15 cellular contexts compared by ENCODE assay signal in genomic region chr20:23269954-23270353, GRCh38.
DNase-seq lines count a peak whose midpoint lies in the region; ATAC-seq and TF ChIP-seq lines count a peak whose summit lies in the region.
"Had no signal": no experiment of that assay in that cellular context is flagged by ENCODE, and none has a peak within 500 bp of the region (broad histone marks: within the 10 kb centered on the region; RNA-seq: fewer than 3 reads in every experiment).

No MANE protein-coding gene starts in this region.

- H3K27me3 ChIP-seq in H9 (ENCODE audit: insufficient read depth, low read length) (no peaks in the 10 kb centered on the region), lower lobe of right lung (ENCODE audit: low read depth) (no peaks in the 10 kb centered on the region), stomach smooth muscle (ENCODE audit: control insufficient read depth in 1 of 2, insufficient read depth in 2 of 2, low read length in 2 of 2) (no peaks in the 10 kb centered on the region)
- H3K27me3 ChIP-seq: colonic mucosa had no signal

- H3K4me1 ChIP-seq in H9 (ENCODE audit: insufficient read depth, low read length), result no peaks in the 10 kb centered on the region
- peaks cover 13% of the 10 kb centered on the region for H3K4me1 ChIP-seq in lower lobe of right lung
- H3K4me1 ChIP-seq in stomach smooth muscle (ENCODE audit: control insufficient read depth, insufficient read depth, low read length), result no peaks in the 10 kb centered on the region
- H3K4me1 ChIP-seq: colonic mucosa had no signal

- no peak overlapping the region for H4K8ac ChIP-seq in H9 (replicated peaks; ENCODE audit: insufficient read length, low read depth, low read length)

- H3K4me2 ChIP-seq in H9 (ENCODE audit: insufficient read depth, insufficient read length, low read length), result no peak overlapping the region

- H3K4me3 ChIP-seq in coronary artery (no peak overlapping the region), lower lobe of right lung (no peak overlapping the region), stomach smooth muscle (ENCODE audit: low read length in 2 of 2) (no peak overlapping the region)
- H3K4me3 ChIP-seq: colonic mucosa had no signal

- H3K56ac ChIP-seq in H9 (ENCODE audit: insufficient read length, low read depth, low read length), result no peak overlapping the region

- no peak overlapping the region for H3K18ac ChIP-seq in H9 (ENCODE audit: insufficient read length, low read depth, low read length)

- H2BK15ac ChIP-seq in H9 (ENCODE audit: low read depth, low read length), result no peak overlapping the region

- WGBS in H9 (ENCODE audit: extremely low coverage, insufficient read length, low lambda C conversion rate), result no CpG with 5 or more reads among the region's 5 CpGs

- H4K91ac ChIP-seq in H9 (ENCODE audit: insufficient read length, low read depth, low read length), result no peak overlapping the region

- no peaks in the 10 kb centered on the region for H3K23me2 ChIP-seq in H9 (ENCODE audit: insufficient read length, low read depth, low read length, poor library complexity, severe bottlenecking)

- H3K36me3 ChIP-seq in lower lobe of right lung, result no peaks in the 10 kb centered on the region
- no peaks in the 10 kb centered on the region for H3K36me3 ChIP-seq in stomach smooth muscle (ENCODE audit: control insufficient read depth in 2 of 2, insufficient read depth in 2 of 2, low read length in 2 of 2)
- H3K36me3 ChIP-seq: colonic mucosa had no signal

- H3K27ac Mint-ChIP-seq in H9, result peak overlapping the region in 2 of 3 experiments; percentile 24 to 46; a peak in 1 of 7 replicates
- H3K27ac Mint-ChIP-seq: activated CD4-positive, alpha-beta T cell treated with anti-CD3 and anti-CD28 coated beads for 36 hours; activated naive CD8-positive, alpha-beta T cell treated with anti-CD3 and anti-CD28 coated beads, Interleukin-2, amount 10 ng/mL, durations not matched to agents 7 days and 5 days; stimulated activated naive CD8-positive, alpha-beta T cell treated with anti-CD3 and anti-CD28 coated beads, Interleukin-15, Interleukin-2, amounts not matched to agents 100 ng/mL and 50 ng/mL, for 24 hours had no signal

- no peak overlapping the region for H3K14ac ChIP-seq in H9 (ENCODE audit: insufficient read depth, low read length)

- H3K4me3 Mint-ChIP-seq in H9, result no peak overlapping the region
- H3K4me3 Mint-ChIP-seq: activated CD4-positive, alpha-beta T cell treated with anti-CD3 and anti-CD28 coated beads for 36 hours; activated naive CD8-positive, alpha-beta T cell treated with anti-CD3 and anti-CD28 coated beads, Interleukin-2, amount 10 ng/mL, durations not matched to agents 7 days and 5 days; stimulated activated naive CD8-positive, alpha-beta T cell treated with anti-CD3 and anti-CD28 coated beads, Interleukin-15, Interleukin-2, amounts not matched to agents 100 ng/mL and 50 ng/mL, for 24 hours had no signal

- H3K9me3 ChIP-seq in H9 (ENCODE audit: control insufficient read depth, low read depth, low read length), result peaks cover 8% of the 10 kb centered on the region
- peaks cover 9% of the 10 kb centered on the region for H3K9me3 ChIP-seq in lower lobe of right lung
- H3K9me3 ChIP-seq in stomach smooth muscle (ENCODE audit: control insufficient read depth in 2 of 2, low read length in 2 of 2), result no peaks in the 10 kb centered on the region
- H3K9me3 ChIP-seq: colonic mucosa had no signal

- H4K20me1 ChIP-seq in H9 (ENCODE audit: control insufficient read depth, insufficient read depth, insufficient read length), result no peaks in the 10 kb centered on the region

- H3K9ac ChIP-seq in H9 (ENCODE audit: extremely low read depth, insufficient read length, low read length), result no peak overlapping the region
- H3K9ac ChIP-seq in stomach smooth muscle (ENCODE audit: low read length in 2 of 2), result no peak overlapping the region

- no peak overlapping the region for H3T11ph ChIP-seq in H9 (ENCODE audit: low read length)

- TF ChIP-seq CTCF in H9 (conservative IDR thresholded peaks at IDR 0.05), result no peak
- no peak for TF ChIP-seq CTCF in coronary artery (IDR thresholded peaks at IDR 0.05)
- TF ChIP-seq CTCF in lower lobe of right lung (IDR thresholded peaks at IDR 0.05), result no peak

- H3K4me1 Mint-ChIP-seq in H9, result peaks cover 8 to 12% of the 10 kb centered on the region in 2 experiments; a peak in 3 of 4 replicates
- H3K4me1 Mint-ChIP-seq: activated CD4-positive, alpha-beta T cell treated with anti-CD3 and anti-CD28 coated beads for 36 hours; activated naive CD8-positive, alpha-beta T cell treated with anti-CD3 and anti-CD28 coated beads, Interleukin-2, amount 10 ng/mL, durations not matched to agents 7 days and 5 days had no signal

- H3K4ac ChIP-seq in H9 (ENCODE audit: low read depth, low read length), result no peak overlapping the region

- no peak overlapping the region for H2BK5ac ChIP-seq in H9 (ENCODE audit: insufficient read length, low read length)

- no peak overlapping the region for H4K5ac ChIP-seq in H9 (ENCODE audit: insufficient read length, low read depth, low read length)

- DNase-seq in H9, result no peak
- peak; percentile 35 for DNase-seq in coronary artery (ENCODE audit: low spot score)
- DNase-seq in lower lobe of right lung, result no peak
- no peak for DNase-seq in HCEC 1CT
- DNase-seq: activated CD4-positive, alpha-beta T cell treated with anti-CD3 and anti-CD28 coated beads for 36 hours; activated naive CD8-positive, alpha-beta T cell treated with anti-CD3 and anti-CD28 coated beads, Interleukin-2, amount 10 ng/mL, durations not matched to agents 7 days and 5 days; AML-193; colonic mucosa; NCI-H2029; NCI-H526 had no signal

- peaks cover 11 to 15% (median 13%) of the 10 kb centered on the region in 3 experiments; a peak in 6 of 7 replicates for H3K36me3 Mint-ChIP-seq in H9 (ENCODE audit: insufficient read depth in 1 of 3, low read depth in 3 of 3)
- H3K36me3 Mint-ChIP-seq: activated naive CD8-positive, alpha-beta T cell treated with anti-CD3 and anti-CD28 coated beads, Interleukin-2, amount 10 ng/mL, durations not matched to agents 7 days and 5 days had no signal

- H3K23ac ChIP-seq in H9 (ENCODE audit: insufficient read length, low read depth, low read length), result no peak overlapping the region

- no peak overlapping the region for H2AK5ac ChIP-seq in H9 (ENCODE audit: insufficient read length, low read length)

- no peaks in the 10 kb centered on the region for H3K79me2 ChIP-seq in H9 (ENCODE audit: insufficient read depth, low read length)

- H2BK120ac ChIP-seq in H9 (ENCODE audit: low read depth, low read length, poor library complexity, severe bottlenecking), result no peak overlapping the region

- H3K27ac ChIP-seq in H9 (ENCODE audit: insufficient read length, low read depth, low read length) (no peak overlapping the region), coronary artery (peak overlapping the region in 1 of 2 donors; percentile 60), lower lobe of right lung (peak overlapping the region; percentile 76), stomach smooth muscle (ENCODE audit: low read length) (peak overlapping the region; percentile 6)
- H3K27ac ChIP-seq: colonic mucosa had no signal

- H2BK20ac ChIP-seq in H9 (ENCODE audit: low read depth, low read length, poor library complexity, severe bottlenecking), result no peak overlapping the region

- no peaks in the 10 kb centered on the region for H3K79me1 ChIP-seq in H9 (ENCODE audit: insufficient read depth, low read depth, low read length, poor library complexity, severe bottlenecking)

- no peak overlapping the region for H2AFZ ChIP-seq in H9 (ENCODE audit: low read length)

- ATAC-seq in lower lobe of right lung (peak in 1 of 2 donors; percentile 23), GM18511 (IDR thresholded peaks at IDR 0.05; ENCODE audit: unreplicated experiment) (no peak), HG02970 (IDR thresholded peaks at IDR 0.05; ENCODE audit: low FRiP score, unreplicated experiment) (no peak), GM21390 (IDR thresholded peaks at IDR 0.05; ENCODE audit: unreplicated experiment) (no peak)
- ATAC-seq: activated CD4-positive, alpha-beta T cell treated with anti-CD3 and anti-CD28 coated beads for 36 hours had no signal

- H3K27me3 Mint-ChIP-seq in H9 (ENCODE audit: low read depth), result peaks cover 4% of the 10 kb centered on the region
- H3K27me3 Mint-ChIP-seq: activated naive CD8-positive, alpha-beta T cell treated with anti-CD3 and anti-CD28 coated beads, Interleukin-2, amount 10 ng/mL, durations not matched to agents 7 days and 5 days; stimulated activated naive CD8-positive, alpha-beta T cell treated with anti-CD3 and anti-CD28 coated beads, Interleukin-15, Interleukin-2, amounts not matched to agents 100 ng/mL and 50 ng/mL, for 24 hours had no signal

- intact Hi-C loops in lower lobe of right lung (cut with DNase I), result no loop called here

- H3K9me3 Mint-ChIP-seq in H9, result peaks cover 16 to 19% of the 10 kb centered on the region in 2 experiments

- no peak overlapping the region for H2BK12ac ChIP-seq in H9 (ENCODE audit: insufficient read length, low read depth, low read length)
